In genomic region chr1:223153177-223154119, GRCh38 we compare ENCODE assay signal across 1 cellular context.
A peak's percentile ranks its signal among the peaks of the same experiment; 100 is the strongest.
TF ChIP-seq lines count a peak whose summit lies in the region.

No MANE protein-coding gene starts in this region.

TF ChIP-seq in HCT116, 20 proteins besides CTCF, POLR2A, EP300 and RAD21 (continued from another document):
- peak; percentile 25; the same call in 1 of the 2 replicates for TF ChIP-seq REST (IDR thresholded peaks at IDR 0.05; ENCODE audit: low read depth)
